Comparison of ENCODE assay signal across 1 cellular context in genomic region chr7:151241755-151242096, GRCh38.
TF ChIP-seq lines count a peak whose summit lies in the region.

No MANE protein-coding gene starts in this region.

TF ChIP-seq in K562, 482 proteins besides CTCF, POLR2A, EP300 and RAD21:
- TF ChIP-seq SFPQ (IDR thresholded peaks at IDR 0.05; ENCODE audit: low read depth, low read length) (no peak), HDAC8 (tag; IDR thresholded peaks at IDR 0.05) (no peak), POLR2G (IDR thresholded peaks at IDR 0.05; ENCODE audit: low read depth, low read length) (peak; percentile 63), RBFOX2 (IDR thresholded peaks at IDR 0.05; ENCODE audit: low read depth, low read length) (0 out of 2 replicates have a peak, but pooled peaks have one; percentile 30), SMAD4 (CRISPR knock-in tag; conservative IDR thresholded peaks at IDR 0.05) (no peak), NONO (IDR thresholded peaks at IDR 0.05; ENCODE audit: low read depth in 2 of 2, low read length in 1 of 2) (no peak), TARDBP (IDR thresholded peaks at IDR 0.05) (no peak), ZNF263 (CRISPR knock-in tag; IDR thresholded peaks at IDR 0.05; ENCODE audit: borderline replicate concordance) (no peak), SAP30 (IDR thresholded peaks at IDR 0.05; ENCODE audit: borderline replicate concordance, insufficient read depth, low read depth, low read length, poor library complexity, severe bottlenecking) (no peak), ZZZ3 (IDR thresholded peaks at IDR 0.05) (no peak), TAF7 (tag; IDR thresholded peaks at IDR 0.05) (no peak), XRCC4 (IDR thresholded peaks at IDR 0.05; ENCODE audit: extremely low read depth, insufficient read depth, insufficient read length) (no peak), TCF15 (CRISPR knock-in tag; IDR thresholded peaks at IDR 0.05) (no peak), ZNF143 (CRISPR knock-in tag; IDR thresholded peaks at IDR 0.05) (no peak), NFYB (IDR thresholded peaks at IDR 0.05; ENCODE audit: extremely low read depth, insufficient read length) (no peak), HDAC3 (IDR thresholded peaks at IDR 0.05; ENCODE audit: borderline replicate concordance, partially characterized antibody) (no peak), POLR2AphosphoS2 (IDR thresholded peaks at IDR 0.05; ENCODE audit: low read length) (0 out of 2 replicates have a peak, but pooled peaks have one; percentile 35), OTX1 (CRISPR knock-in tag; IDR thresholded peaks at IDR 0.05) (no peak)
- TF ChIP-seq, protein P1, sequence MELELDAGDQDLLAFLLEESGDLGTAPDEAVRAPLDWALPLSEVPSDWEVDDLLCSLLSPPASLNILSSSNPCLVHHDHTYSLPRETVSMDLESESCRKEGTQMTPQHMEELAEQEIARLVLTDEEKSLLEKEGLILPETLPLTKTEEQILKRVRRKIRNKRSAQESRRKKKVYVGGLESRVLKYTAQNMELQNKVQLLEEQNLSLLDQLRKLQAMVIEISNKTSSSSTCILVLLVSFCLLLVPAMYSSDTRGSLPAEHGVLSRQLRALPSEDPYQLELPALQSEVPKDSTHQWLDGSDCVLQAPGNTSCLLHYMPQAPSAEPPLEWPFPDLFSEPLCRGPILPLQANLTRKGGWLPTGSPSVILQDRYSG (tag; conservative IDR thresholded peaks at IDR 0.05; ENCODE audit: low read depth), result no peak
- TF ChIP-seq, protein P2, sequence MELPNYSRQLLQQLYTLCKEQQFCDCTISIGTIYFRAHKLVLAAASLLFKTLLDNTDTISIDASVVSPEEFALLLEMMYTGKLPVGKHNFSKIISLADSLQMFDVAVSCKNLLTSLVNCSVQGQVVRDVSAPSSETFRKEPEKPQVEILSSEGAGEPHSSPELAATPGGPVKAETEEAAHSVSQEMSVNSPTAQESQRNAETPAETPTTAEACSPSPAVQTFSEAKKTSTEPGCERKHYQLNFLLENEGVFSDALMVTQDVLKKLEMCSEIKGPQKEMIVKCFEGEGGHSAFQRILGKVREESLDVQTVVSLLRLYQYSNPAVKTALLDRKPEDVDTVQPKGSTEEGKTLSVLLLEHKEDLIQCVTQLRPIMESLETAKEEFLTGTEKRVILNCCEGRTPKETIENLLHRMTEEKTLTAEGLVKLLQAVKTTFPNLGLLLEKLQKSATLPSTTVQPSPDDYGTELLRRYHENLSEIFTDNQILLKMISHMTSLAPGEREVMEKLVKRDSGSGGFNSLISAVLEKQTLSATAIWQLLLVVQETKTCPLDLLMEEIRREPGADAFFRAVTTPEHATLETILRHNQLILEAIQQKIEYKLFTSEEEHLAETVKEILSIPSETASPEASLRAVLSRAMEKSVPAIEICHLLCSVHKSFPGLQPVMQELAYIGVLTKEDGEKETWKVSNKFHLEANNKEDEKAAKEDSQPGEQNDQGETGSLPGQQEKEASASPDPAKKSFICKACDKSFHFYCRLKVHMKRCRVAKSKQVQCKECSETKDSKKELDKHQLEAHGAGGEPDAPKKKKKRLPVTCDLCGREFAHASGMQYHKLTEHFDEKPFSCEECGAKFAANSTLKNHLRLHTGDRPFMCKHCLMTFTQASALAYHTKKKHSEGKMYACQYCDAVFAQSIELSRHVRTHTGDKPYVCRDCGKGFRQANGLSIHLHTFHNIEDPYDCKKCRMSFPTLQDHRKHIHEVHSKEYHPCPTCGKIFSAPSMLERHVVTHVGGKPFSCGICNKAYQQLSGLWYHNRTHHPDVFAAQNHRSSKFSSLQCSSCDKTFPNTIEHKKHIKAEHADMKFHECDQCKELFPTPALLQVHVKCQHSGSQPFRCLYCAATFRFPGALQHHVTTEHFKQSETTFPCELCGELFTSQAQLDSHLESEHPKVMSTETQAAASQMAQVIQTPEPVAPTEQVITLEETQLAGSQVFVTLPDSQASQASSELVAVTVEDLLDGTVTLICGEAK (IDR thresholded peaks at IDR 0.05), result no peak
- TF ChIP-seq, protein P2 (CRISPR knock-in tag; IDR thresholded peaks at IDR 0.05), result no peak
- TF ChIP-seq, protein P3, sequence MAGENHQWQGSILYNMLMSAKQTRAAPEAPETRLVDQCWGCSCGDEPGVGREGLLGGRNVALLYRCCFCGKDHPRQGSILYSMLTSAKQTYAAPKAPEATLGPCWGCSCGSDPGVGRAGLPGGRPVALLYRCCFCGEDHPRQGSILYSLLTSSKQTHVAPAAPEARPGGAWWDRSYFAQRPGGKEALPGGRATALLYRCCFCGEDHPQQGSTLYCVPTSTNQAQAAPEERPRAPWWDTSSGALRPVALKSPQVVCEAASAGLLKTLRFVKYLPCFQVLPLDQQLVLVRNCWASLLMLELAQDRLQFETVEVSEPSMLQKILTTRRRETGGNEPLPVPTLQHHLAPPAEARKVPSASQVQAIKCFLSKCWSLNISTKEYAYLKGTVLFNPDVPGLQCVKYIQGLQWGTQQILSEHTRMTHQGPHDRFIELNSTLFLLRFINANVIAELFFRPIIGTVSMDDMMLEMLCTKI (IDR thresholded peaks at IDR 0.05; ENCODE audit: partially characterized antibody), result no peak
